ENCODE assay signal across 8 cellular contexts in the genomic region with DNA sequence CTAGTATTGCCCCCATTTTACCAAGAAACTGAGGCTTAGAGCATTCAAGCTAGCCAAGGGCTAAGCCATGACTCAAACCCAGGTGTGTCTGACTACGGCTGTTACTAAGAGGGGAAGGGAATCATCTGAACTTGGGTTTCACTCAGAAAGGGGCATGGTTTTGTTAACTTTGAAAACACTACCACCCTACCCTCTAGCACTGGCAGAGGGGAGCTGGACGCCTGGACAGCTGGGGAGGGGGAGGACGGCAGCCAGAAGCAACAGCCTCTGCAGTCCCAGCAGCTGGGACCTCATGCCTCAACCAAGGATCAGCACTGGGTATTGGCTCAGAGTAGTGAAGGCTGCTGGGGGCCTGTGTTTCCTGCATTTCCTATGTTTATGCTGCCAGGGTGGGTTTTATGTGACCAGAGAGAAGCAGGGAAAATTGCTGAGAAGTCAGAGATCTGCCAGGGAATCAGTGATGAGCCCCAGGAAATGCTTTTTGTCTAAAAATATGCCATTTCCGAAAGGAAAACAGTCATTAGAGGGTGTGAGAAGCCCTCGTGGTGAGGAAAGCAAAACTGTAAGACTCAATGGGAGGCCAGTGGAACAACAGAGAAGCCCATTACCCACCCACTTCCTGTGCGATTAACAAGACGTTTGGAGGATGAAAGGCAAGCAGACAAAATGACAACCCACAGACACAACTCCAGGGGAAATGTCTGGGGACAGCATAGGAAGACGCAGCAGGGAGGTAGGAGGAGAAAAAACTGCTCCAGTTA. TPM values are rescaled to one million over a fixed set of nuclear protein-coding genes. Genes with fewer than 3 reads are reported as not detected.
DNase-seq lines count a peak whose midpoint lies in the region; ATAC-seq and TF ChIP-seq lines count a peak whose summit lies in the region.

No MANE protein-coding gene starts in this region.

- H3K4me3 Mint-ChIP-seq in activated CD8-positive, alpha-beta memory T cell treated with anti-CD3 and anti-CD28 coated beads, Interleukin-2, amount 10 ng/mL, durations not matched to agents 7 days and 5 days = peak overlapping the region; percentile 63

- H3K36me3 Mint-ChIP-seq in activated CD8-positive, alpha-beta memory T cell treated with anti-CD3 and anti-CD28 coated beads, Interleukin-2, amount 10 ng/mL, durations not matched to agents 7 days and 5 days = peaks cover 16% of the 10 kb centered on the region

- ATAC-seq in activated CD8-positive, alpha-beta memory T cell treated with anti-CD3 and anti-CD28 coated beads, Interleukin-2, amount 10 ng/mL, durations not matched to agents 7 days and 5 days = peak; percentile 65
- no peak for ATAC-seq in left lung
- no peak for ATAC-seq in GM19328 (IDR thresholded peaks at IDR 0.05; ENCODE audit: unreplicated experiment)

- H3K36me3 ChIP-seq in BLaER1 (no peaks in the 10 kb centered on the region), left lung (no peaks in the 10 kb centered on the region)

- H3K9ac ChIP-seq in BLaER1 = peak overlapping the region; percentile 82

- DNase-seq in HT1080 (ENCODE audit: low read depth) (peak; percentile 33), left lung (no peak), hypothalamus (lab: John Stamatoyannopoulos, UW) (no peak), coronary artery (ENCODE audit: low spot score) (no peak), AG08396 (ENCODE audit: low spot score) (no peak)
- peak; percentile 80 for DNase-seq in activated CD8-positive, alpha-beta memory T cell treated with anti-CD3 and anti-CD28 coated beads, Interleukin-2, amount 10 ng/mL, durations not matched to agents 7 days and 5 days

- H3K9me3 ChIP-seq in BLaER1 (no peaks in the 10 kb centered on the region), left lung (no peaks in the 10 kb centered on the region)

- intact Hi-C loops in left lung (cut with DNase I) = no loop called here

- peaks cover 75% of the 10 kb centered on the region for H3K4me1 Mint-ChIP-seq in activated CD8-positive, alpha-beta memory T cell treated with anti-CD3 and anti-CD28 coated beads, Interleukin-2, amount 10 ng/mL, durations not matched to agents 7 days and 5 days

- TF ChIP-seq CTCF in left lung (IDR thresholded peaks at IDR 0.05) (no peak), coronary artery (IDR thresholded peaks at IDR 0.05) (no peak)

- H3K27ac ChIP-seq in BLaER1 = peak overlapping the region; percentile 93
- H3K27ac ChIP-seq in left lung = peak overlapping the region; percentile 17 to 31
- H3K27ac ChIP-seq in coronary artery = peak overlapping the region in 1 of 2 donors; percentile 28

- H3K9me3 Mint-ChIP-seq in activated CD8-positive, alpha-beta memory T cell treated with anti-CD3 and anti-CD28 coated beads, Interleukin-2, amount 10 ng/mL, durations not matched to agents 7 days and 5 days (ENCODE audit: low read depth) = no peaks in the 10 kb centered on the region

- H3K4me1 ChIP-seq in BLaER1 (peaks cover 100% of the 10 kb centered on the region), left lung (peaks cover 13 to 64% of the 10 kb centered on the region in 2 donors)

- peak overlapping the region; percentile 52 for H3K4me3 ChIP-seq in BLaER1
- H3K4me3 ChIP-seq in left lung = no peak overlapping the region
- no peak overlapping the region for H3K4me3 ChIP-seq in coronary artery

- no peaks in the 10 kb centered on the region for H4K20me1 ChIP-seq in BLaER1

- CTCF ChIA-PET in activated CD8-positive, alpha-beta memory T cell treated with anti-CD3 and anti-CD28 coated beads, Interleukin-2, amount 10 ng/mL, durations not matched to agents 7 days and 5 days (lab: Charles Lee) = interaction anchor here (1.0 to 2.9 kb wide), 6 partner anchors 10 to 72 kb away, joined by 3 to 10 read pairs (median 6); no protein-coding TSS in a partner anchor

- H3K4me2 ChIP-seq in BLaER1 = peak overlapping the region; percentile 89

- H3K27me3 Mint-ChIP-seq in activated CD8-positive, alpha-beta memory T cell treated with anti-CD3 and anti-CD28 coated beads, Interleukin-2, amount 10 ng/mL, durations not matched to agents 7 days and 5 days = no peaks in the 10 kb centered on the region

- H3K27ac Mint-ChIP-seq in activated CD8-positive, alpha-beta memory T cell treated with anti-CD3 and anti-CD28 coated beads, Interleukin-2, amount 10 ng/mL, durations not matched to agents 7 days and 5 days = peak overlapping the region; percentile 94

- H3K27me3 ChIP-seq in BLaER1 (no peaks in the 10 kb centered on the region), left lung (no peaks in the 10 kb centered on the region)

RNA-seq across cellular contexts. Expression of a gene that starts 41.2 kb away (rescaled TPM):
- 0.11 TPM in 1 of 2 replicates, not detected in the other for total RNA-seq in HT1080 (2014; rRNA removed; shearing (Covaris generic))
- polyA plus RNA-seq in HT1080 (2015; cell fraction: cytosol; rRNA removed) = not detected in 2 replicates
- polyA plus RNA-seq in HT1080 (2015; cell fraction: nucleus; rRNA removed) = 0.07 TPM in 1 of 2 replicates, not detected in the other
- total RNA-seq in activated CD8-positive, alpha-beta memory T cell treated with anti-CD3 and anti-CD28 coated beads, Interleukin-2, amount 10 ng/mL, durations not matched to agents 7 days and 5 days = 1 to 10 TPM; 5.3 to 9.0 TPM
- total RNA-seq in left lung = under 1 TPM; 0.58 to 0.76 TPM

Comparison
In these comparisons a context has a peak if more than half of its experiments do, and no peak if none do; other contexts are left out.
1. DNase-seq: peak in HT1080 (single experiment) and activated CD8-positive, alpha-beta memory T cell treated with anti-CD3 and anti-CD28 coated beads, Interleukin-2, amount 10 ng/mL, durations not matched to agents 7 days and 5 days (single experiment); none in left lung (0 of 2), hypothalamus (0 of 51), coronary artery (single experiment) and AG08396 (single experiment).